Comparison of ENCODE assay signal across 1 cellular context in the genomic region with DNA sequence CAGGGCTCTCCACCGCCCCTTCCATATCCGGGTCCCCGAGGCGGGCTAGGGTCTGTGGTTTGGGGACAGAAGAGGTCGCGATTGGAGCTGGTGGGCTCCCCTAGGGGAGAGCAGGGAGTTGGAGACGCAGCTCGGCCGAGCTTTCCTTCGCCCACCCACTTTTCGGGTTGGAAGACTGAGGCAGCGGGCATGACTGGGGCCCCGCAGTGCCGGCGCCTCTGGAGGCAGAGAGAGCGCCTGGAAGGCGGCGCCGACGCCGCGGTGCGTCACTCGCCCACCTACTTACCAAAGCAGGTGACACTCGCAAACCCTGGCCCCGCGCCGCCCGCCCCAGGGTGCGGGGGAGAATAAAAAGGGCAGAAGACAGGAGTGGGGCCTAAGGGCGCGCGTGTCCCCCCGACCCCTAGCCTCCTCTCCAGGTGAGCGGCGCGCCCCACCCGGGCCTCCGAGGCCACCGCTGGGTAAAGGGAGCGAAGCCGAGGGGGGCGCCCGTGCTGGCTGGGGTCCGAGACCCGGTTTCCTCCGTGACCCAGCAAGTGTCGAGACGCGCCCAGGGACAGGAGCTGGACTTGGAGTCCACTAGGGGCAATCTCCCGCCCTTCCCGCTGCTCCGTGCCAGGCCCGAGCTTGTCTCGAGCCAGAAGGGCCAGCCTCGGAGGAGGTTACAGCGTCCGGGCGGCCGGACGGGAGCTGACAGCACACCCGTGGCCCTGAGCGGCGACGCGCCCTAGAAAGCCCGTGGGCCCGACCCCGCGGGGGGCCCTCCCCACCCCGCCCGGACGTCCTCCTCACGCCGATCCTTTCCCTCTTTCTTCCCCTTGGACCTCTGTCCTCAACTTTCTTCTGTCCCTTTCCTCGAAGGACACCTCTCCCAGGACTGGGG.
A peak's percentile ranks its signal among the peaks of the same experiment; 100 is the strongest.
TF ChIP-seq lines count a peak whose summit lies in the region.

No MANE protein-coding gene starts in this region.

TF ChIP-seq in GM12878, 131 proteins besides CTCF, POLR2A, EP300 and RAD21 (continued from another document):
- TF ChIP-seq POU2F2 (IDR thresholded peaks at IDR 0.05; ENCODE audit: borderline replicate concordance, low read depth, low read length) = no peak; the same call in 2 of the 3 replicates
- no peak for TF ChIP-seq TBL1XR1 (IDR thresholded peaks at IDR 0.05; ENCODE audit: low read depth, low read length)
- peak; percentile 40; the same call in 1 of the 2 replicates for TF ChIP-seq RUNX3 (IDR thresholded peaks at IDR 0.05; ENCODE audit: low read length)
- 0 out of 2 replicates have a peak, but pooled peaks have one; percentile 4 for TF ChIP-seq IKZF1 (conservative IDR thresholded peaks at IDR 0.05)
- TF ChIP-seq SRF (IDR thresholded peaks at IDR 0.05; ENCODE audit: low read depth in 2 of 2, low read length in 2 of 2) = no peak
- TF ChIP-seq RELA (IDR thresholded peaks at IDR 0.05; ENCODE audit: borderline replicate concordance, partially characterized antibody) = no peak
- peak; percentile 52 for TF ChIP-seq DPF2 (IDR thresholded peaks at IDR 0.05)
- TF ChIP-seq, protein P1, sequence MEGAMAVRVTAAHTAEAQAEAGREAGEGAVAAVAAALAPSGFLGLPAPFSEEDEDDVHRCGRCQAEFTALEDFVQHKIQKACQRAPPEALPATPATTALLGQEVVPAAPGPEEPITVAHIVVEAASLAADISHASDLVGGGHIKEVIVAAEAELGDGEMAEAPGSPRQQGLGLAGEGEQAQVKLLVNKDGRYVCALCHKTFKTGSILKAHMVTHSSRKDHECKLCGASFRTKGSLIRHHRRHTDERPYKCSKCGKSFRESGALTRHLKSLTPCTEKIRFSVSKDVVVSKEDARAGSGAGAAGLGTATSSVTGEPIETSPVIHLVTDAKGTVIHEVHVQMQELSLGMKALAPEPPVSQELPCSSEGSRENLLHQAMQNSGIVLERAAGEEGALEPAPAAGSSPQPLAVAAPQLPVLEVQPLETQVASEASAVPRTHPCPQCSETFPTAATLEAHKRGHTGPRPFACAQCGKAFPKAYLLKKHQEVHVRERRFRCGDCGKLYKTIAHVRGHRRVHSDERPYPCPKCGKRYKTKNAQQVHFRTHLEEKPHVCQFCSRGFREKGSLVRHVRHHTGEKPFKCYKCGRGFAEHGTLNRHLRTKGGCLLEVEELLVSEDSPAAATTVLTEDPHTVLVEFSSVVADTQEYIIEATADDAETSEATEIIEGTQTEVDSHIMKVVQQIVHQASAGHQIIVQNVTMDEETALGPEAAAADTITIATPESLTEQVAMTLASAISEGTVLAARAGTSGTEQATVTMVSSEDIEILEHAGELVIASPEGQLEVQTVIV (IDR thresholded peaks at IDR 0.05; ENCODE audit: borderline replicate concordance, partially characterized antibody) = no peak
- TF ChIP-seq, protein P2, sequence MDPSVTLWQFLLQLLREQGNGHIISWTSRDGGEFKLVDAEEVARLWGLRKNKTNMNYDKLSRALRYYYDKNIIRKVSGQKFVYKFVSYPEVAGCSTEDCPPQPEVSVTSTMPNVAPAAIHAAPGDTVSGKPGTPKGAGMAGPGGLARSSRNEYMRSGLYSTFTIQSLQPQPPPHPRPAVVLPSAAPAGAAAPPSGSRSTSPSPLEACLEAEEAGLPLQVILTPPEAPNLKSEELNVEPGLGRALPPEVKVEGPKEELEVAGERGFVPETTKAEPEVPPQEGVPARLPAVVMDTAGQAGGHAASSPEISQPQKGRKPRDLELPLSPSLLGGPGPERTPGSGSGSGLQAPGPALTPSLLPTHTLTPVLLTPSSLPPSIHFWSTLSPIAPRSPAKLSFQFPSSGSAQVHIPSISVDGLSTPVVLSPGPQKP (IDR thresholded peaks at IDR 0.05; ENCODE audit: low read depth, low read length) = no peak
- TF ChIP-seq POLR2AphosphoS5 (IDR thresholded peaks at IDR 0.05; ENCODE audit: low read length) = no peak
- no peak for TF ChIP-seq JUND (IDR thresholded peaks at IDR 0.05; ENCODE audit: low read depth, low read length)
- no peak for TF ChIP-seq YBX1 (IDR thresholded peaks at IDR 0.05)
- no peak for TF ChIP-seq ZNF592 (IDR thresholded peaks at IDR 0.05)
- TF ChIP-seq YY1 (IDR thresholded peaks at IDR 0.05; ENCODE audit: low read depth, low read length) = no peak
- TF ChIP-seq KDM1A (IDR thresholded peaks at IDR 0.05; ENCODE audit: borderline replicate concordance) = no peak
- TF ChIP-seq NBN (IDR thresholded peaks at IDR 0.05) = peak; percentile 93
- TF ChIP-seq CBFB (IDR thresholded peaks at IDR 0.05; ENCODE audit: low read depth) = peak; percentile 44; the same call in 1 of the 2 replicates
- TF ChIP-seq KLF5 (IDR thresholded peaks at IDR 0.05; ENCODE audit: partially characterized antibody) = no peak
- TF ChIP-seq HCFC1 (IDR thresholded peaks at IDR 0.05; ENCODE audit: low read length) = 0 out of 2 replicates have a peak, but pooled peaks have one; percentile 3
- no peak for TF ChIP-seq CHD4 (IDR thresholded peaks at IDR 0.05)
- no peak for TF ChIP-seq EZH2 (IDR thresholded peaks at IDR 0.05; ENCODE audit: borderline replicate concordance, control insufficient read depth, low read depth, low read length)
- no peak for TF ChIP-seq WRNIP1 (IDR thresholded peaks at IDR 0.05; ENCODE audit: borderline replicate concordance, low read depth, low read length)
- no peak for TF ChIP-seq NR2C1 (IDR thresholded peaks at IDR 0.05)
- TF ChIP-seq PAX5 (IDR thresholded peaks at IDR 0.05; ENCODE audit: borderline replicate concordance, low read depth, low read length) = no peak
- no peak for TF ChIP-seq ZBTB4 (CRISPR knock-in tag; IDR thresholded peaks at IDR 0.05)
TF ChIP-seq in GM12878: peak in this region for 33.
